ENCODE assay signal across 9 cellular contexts in genomic region chr7:100602889-100603696, GRCh38. TPM values are rescaled to one million over a fixed set of nuclear protein-coding genes. Genes with fewer than 3 reads are reported as not detected.
DNase-seq lines count a peak whose midpoint lies in the region; ATAC-seq, FAIRE-seq and TF ChIP-seq lines count a peak whose summit lies in the region.
"Had no signal": no experiment of that assay in that cellular context is flagged by ENCODE, and none has a peak within 500 bp of the region (broad histone marks: within the 10 kb centered on the region; RNA-seq: fewer than 3 reads in every experiment).

No MANE protein-coding gene starts in this region.

- H3K4me3 ChIP-seq in AG10803 (ENCODE audit: low read length): peak overlapping the region; percentile 97

- H3K36me3 Mint-ChIP-seq in naive B cell: no peaks in the 10 kb centered on the region

- H3K9me3 Mint-ChIP-seq in naive B cell: no peaks in the 10 kb centered on the region
- H3K9me3 Mint-ChIP-seq: dendritic cell treated with granulocyte-macrophage colony-stimulating factor and Interleukin-4, amounts not matched to agents 40 ng/mL and 50 ng/mL, for 4 days had no signal

- TF ChIP-seq CTCF in AG10803 (conservative IDR thresholded peaks at IDR 0.05; ENCODE audit: low read length): no peak

- H3K4me3 Mint-ChIP-seq in naive B cell: peak overlapping the region; percentile 53 to 93 (median 82)

- H3K4me1 Mint-ChIP-seq in naive B cell: peaks cover 17 to 23% (median 21%) of the 10 kb centered on the region in 3 donors

- ATAC-seq in naive B cell (ENCODE audit: low read depth in 2 of 2): no peak
- ATAC-seq in HG03520 (IDR thresholded peaks at IDR 0.05; ENCODE audit: unreplicated experiment): no peak
- no peak for ATAC-seq in GM18870 (IDR thresholded peaks at IDR 0.05; ENCODE audit: unreplicated experiment)

- no peak for TF ChIP-seq POLR2A in erythroblast (IDR thresholded peaks at IDR 0.05; ENCODE audit: low read length)

- peak; percentile 89 for DNase-seq in AG10803 (ENCODE audit: low read depth)
- peak; percentile 13 for DNase-seq in LHCN-M2 (ENCODE audit: low read depth)
- DNase-seq in dedifferentiated amniotic fluid mesenchymal stem cell (ENCODE audit: extremely low spot score): peak; percentile 63
- DNase-seq in naive B cell: no peak
- DNase-seq in erythroblast (lab: John Stamatoyannopoulos, UW): no peak
- DNase-seq in GM19239 (ENCODE audit: insufficient read length, low spot score): no peak

- no peak for FAIRE-seq in GM19239 (lab: Jason Lieb, UNC)

- H3K27me3 Mint-ChIP-seq in naive B cell: peaks cover 0 to 16% (median 0%) of the 10 kb centered on the region in 3 donors

- H3K27ac Mint-ChIP-seq in naive B cell: peak overlapping the region in 1 of 6 donors; percentile 67

RNA-seq across cellular contexts. Expression of gene PCOLCE, which starts 0.9 kb away (rescaled TPM):
- total RNA-seq in LHCN-M2 (2014; rRNA removed): 4.7 and 5.2 TPM in 2 replicates
- 5.1 TPM for polyA plus RNA-seq in LHCN-M2 (2012)
- 1 to 10 TPM in 1 of 6 donors, under 1 TPM in 4, not detected in 1; 0.23 to 1.1 (median 0.86) TPM for polyA plus RNA-seq in naive B cell (ENCODE audit: low read depth in 6 of 6)

RNA-seq across cellular contexts. Expression of gene MOSPD3, which starts 9.2 kb away (rescaled TPM):
- total RNA-seq in LHCN-M2 (2014; rRNA removed): 15.8 and 21.5 TPM in 2 replicates
- polyA plus RNA-seq in LHCN-M2 (2012): 39.9 TPM
- polyA plus RNA-seq in naive B cell (ENCODE audit: low read depth in 6 of 6): 10 to 100 TPM in 5 of 6 donors, 1 to 10 TPM in 1; 7.7 to 18.2 (median 13.1) TPM

RNA-seq across cellular contexts. Expression of gene FBXO24, which starts 17.0 kb away (rescaled TPM):
- total RNA-seq in LHCN-M2 (2014; rRNA removed): 0.38 and 0.92 TPM in 2 replicates
- polyA plus RNA-seq in LHCN-M2 (2012): 0.22 TPM
- 1 to 10 TPM in 2 of 6 donors, under 1 TPM in 3, not detected in 1; 0.13 to 1.7 (median 0.89) TPM for polyA plus RNA-seq in naive B cell (ENCODE audit: low read depth in 6 of 6)

RNA-seq across cellular contexts. Expression of gene LRCH4, which starts 17.2 kb away (rescaled TPM):
- total RNA-seq in LHCN-M2 (2014; rRNA removed): 81.4 and 92.0 TPM in 2 replicates
- 23.2 TPM for polyA plus RNA-seq in LHCN-M2 (2012)
- polyA plus RNA-seq in naive B cell (ENCODE audit: low read depth in 6 of 6): 100 to 1,000 TPM in 4 of 6 donors, 10 to 100 TPM in 2; 81.4 to 172 (median 106) TPM

RNA-seq across cellular contexts. Expression of gene SAP25, which starts 29.4 kb away (rescaled TPM):
- 2.4 TPM in 1 of 2 replicates, not detected in the other for total RNA-seq in LHCN-M2 (2014; rRNA removed)
- polyA plus RNA-seq in LHCN-M2 (2012): not detected
- not detected for polyA plus RNA-seq in naive B cell (ENCODE audit: low read depth in 6 of 6)

Comparison
In these comparisons a context has a peak if more than half of its experiments do, and no peak if none do; other contexts are left out.
1. DNase-seq: peak in AG10803 (single experiment), LHCN-M2 (single experiment) and dedifferentiated amniotic fluid mesenchymal stem cell (single experiment); none in naive B cell (single experiment), erythroblast (0 of 2) and GM19239 (single experiment).